Comparison of ENCODE assay signal across 8 cellular contexts in the genomic region with DNA sequence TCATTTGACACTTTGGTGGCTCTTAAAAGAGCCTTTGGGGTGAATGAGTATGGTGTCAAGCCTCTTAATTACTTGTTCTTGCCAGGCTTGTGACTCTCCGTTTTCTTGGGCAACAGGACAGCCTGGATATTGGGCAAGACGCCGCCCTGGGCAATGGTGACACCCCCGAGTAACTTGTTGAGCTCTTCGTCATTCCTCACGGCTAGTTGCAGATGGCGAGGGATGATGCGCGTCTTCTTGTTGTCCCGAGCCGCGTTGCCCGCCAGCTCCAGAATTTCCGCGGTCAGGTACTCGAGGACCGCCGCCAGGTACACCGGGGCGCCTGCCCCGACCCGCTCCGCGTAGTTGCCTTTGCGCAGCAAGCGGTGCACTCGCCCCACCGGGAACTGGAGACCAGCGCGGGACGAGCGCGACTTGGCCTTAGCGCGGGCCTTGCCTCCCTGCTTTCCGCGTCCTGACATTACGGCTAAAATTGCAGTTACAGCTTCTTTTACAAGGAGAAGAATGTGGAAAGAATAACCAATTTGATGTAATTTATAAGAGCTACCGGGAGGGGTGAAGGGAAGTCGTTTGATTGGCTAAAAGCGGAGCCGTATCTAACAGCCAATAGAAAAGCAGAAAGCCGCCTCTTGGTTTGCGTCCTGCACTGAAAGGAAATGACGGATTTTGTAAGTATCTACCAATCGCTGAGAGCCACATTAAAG. TPM values are rescaled to one million over a fixed set of nuclear protein-coding genes. Genes with fewer than 3 reads are reported as not detected.
DNase-seq lines count a peak whose midpoint lies in the region; ATAC-seq, FAIRE-seq and TF ChIP-seq lines count a peak whose summit lies in the region.

No MANE protein-coding gene starts in this region.

- H3K36me3 ChIP-seq in DOHH2 (ENCODE audit: control insufficient read depth, low read length) (peaks cover 4% of the 10 kb centered on the region), Karpas-422 (ENCODE audit: insufficient read depth, low read length) (no peaks in the 10 kb centered on the region; the same call in 1 of the 2 replicates)
- H3K36me3 ChIP-seq in naive thymus-derived CD4-positive, alpha-beta T cell (ENCODE audit: control insufficient read depth in 2 of 3, insufficient read depth in 3 of 3, low read length in 3 of 3) = no peaks in the 10 kb centered on the region

- no peak overlapping the region for H3K27ac Mint-ChIP-seq in naive thymus-derived CD4-positive, alpha-beta T cell

- H3K4me3 Mint-ChIP-seq in naive thymus-derived CD4-positive, alpha-beta T cell = no peak overlapping the region

- DNase-seq in Karpas-422 (peak; percentile 55), RCC 7860 (ENCODE audit: low spot score) (peak; percentile 99), activated T-helper 1 cell treated with Interleukin-2 at 50 U/mL for 16 hours (ENCODE audit: low read depth) (peak; percentile 45), fibroblast of peridontal ligament (ENCODE audit: extremely low read depth) (peak; percentile 100)
- DNase-seq in naive thymus-derived CD4-positive, alpha-beta T cell = peak; percentile 60 to 97 (median 92)
- peak; percentile 67 to 95 (median 88) for DNase-seq in stimulated activated naive CD4-positive, alpha-beta T cell (lab: John Stamatoyannopoulos, UW)

- H3K36me3 Mint-ChIP-seq in naive thymus-derived CD4-positive, alpha-beta T cell = peaks cover 0 to 1% (median 0%) of the 10 kb centered on the region in 5 donors

- H3K4me1 ChIP-seq in DOHH2 (ENCODE audit: control insufficient read depth, low read length) = peaks cover 57% of the 10 kb centered on the region
- peaks cover 36% of the 10 kb centered on the region for H3K4me1 ChIP-seq in Karpas-422 (ENCODE audit: low read length)
- peaks cover 17 to 20% of the 10 kb centered on the region in 2 donors for H3K4me1 ChIP-seq in naive thymus-derived CD4-positive, alpha-beta T cell (ENCODE audit: control insufficient read depth in 2 of 2, insufficient read depth in 2 of 2, low read length in 2 of 2)

- H3K9me3 Mint-ChIP-seq in naive thymus-derived CD4-positive, alpha-beta T cell = no peaks in the 10 kb centered on the region

- H4K20me1 ChIP-seq in DOHH2 (ENCODE audit: control insufficient read depth, insufficient read depth, low read depth, low read length) (no peaks in the 10 kb centered on the region), Karpas-422 (ENCODE audit: insufficient read depth, low read depth, low read length) (no peaks in the 10 kb centered on the region)

- peak overlapping the region; percentile 75 for H3K4me3 ChIP-seq in DOHH2 (ENCODE audit: low read length)
- H3K4me3 ChIP-seq in Karpas-422 (ENCODE audit: low read length) = peak overlapping the region; percentile 24; the same call in 1 of the 2 replicates
- H3K4me3 ChIP-seq in naive thymus-derived CD4-positive, alpha-beta T cell (ENCODE audit: low read length) = peak overlapping the region; percentile 97

- ATAC-seq in GM21825 (IDR thresholded peaks at IDR 0.05; ENCODE audit: unreplicated experiment) = peak; percentile 47
- peak; percentile 76 for ATAC-seq in naive thymus-derived CD4-positive, alpha-beta T cell

- H3K4me2 ChIP-seq in DOHH2 (ENCODE audit: low read length) = peak overlapping the region; percentile 86
- peak overlapping the region; percentile 29 for H3K4me2 ChIP-seq in Karpas-422 (ENCODE audit: low read depth, low read length, poor library complexity, severe bottlenecking)

- H3K27ac ChIP-seq in DOHH2 (ENCODE audit: low read depth, low read length) (peak overlapping the region; percentile 98), Karpas-422 (ENCODE audit: low read length) (no peak overlapping the region)
- peak overlapping the region; percentile 93 for H3K27ac ChIP-seq in naive thymus-derived CD4-positive, alpha-beta T cell (ENCODE audit: low read depth, low read length)

- intact Hi-C loops in naive thymus-derived CD4-positive, alpha-beta T cell (cut with micrococcal nuclease) = loop anchor here (1.0 to 2.0 kb wide), 9 partner anchors 12 to 349 kb away; a partner anchor contains a TSS

- H3K9ac ChIP-seq in Karpas-422 (ENCODE audit: low read length) = no peak overlapping the region

- H3K27me3 Mint-ChIP-seq in naive thymus-derived CD4-positive, alpha-beta T cell = no peaks in the 10 kb centered on the region

- H3K9me3 ChIP-seq in DOHH2 (ENCODE audit: control insufficient read depth, insufficient read depth, low read length) (no peaks in the 10 kb centered on the region), Karpas-422 (ENCODE audit: low read length) (no peaks in the 10 kb centered on the region)
- no peaks in the 10 kb centered on the region for H3K9me3 ChIP-seq in naive thymus-derived CD4-positive, alpha-beta T cell (ENCODE audit: control insufficient read depth in 2 of 3, low read length in 3 of 3)

- H3K79me2 ChIP-seq in DOHH2 (ENCODE audit: control insufficient read depth, low read length) (no peaks in the 10 kb centered on the region), Karpas-422 (ENCODE audit: low read length) (no peaks in the 10 kb centered on the region)

- H3K27me3 ChIP-seq in DOHH2 (ENCODE audit: control insufficient read depth, low read length) (no peaks in the 10 kb centered on the region), Karpas-422 (ENCODE audit: low read length) (no peaks in the 10 kb centered on the region)
- H3K27me3 ChIP-seq in naive thymus-derived CD4-positive, alpha-beta T cell (ENCODE audit: control insufficient read depth in 2 of 2, insufficient read depth in 2 of 2, low read length in 2 of 2) = no peaks in the 10 kb centered on the region

- peak overlapping the region; percentile 63; the same call in 1 of the 2 replicates for H2AFZ ChIP-seq in Karpas-422 (ENCODE audit: low read length)

- no peak for TF ChIP-seq CTCF in DOHH2 (IDR thresholded peaks at IDR 0.05; ENCODE audit: low read depth, low read length, poor library complexity, severe bottlenecking)

- peaks cover 42% of the 10 kb centered on the region for H3F3A ChIP-seq in DOHH2 (ENCODE audit: control insufficient read depth, insufficient read depth)

- POLR2A ChIA-PET in naive thymus-derived CD4-positive, alpha-beta T cell (lab: Charles Lee) = interaction anchor here (0.6 to 9.2 kb wide), 56 partner anchors 8 to 1652 kb away, joined by 3 to 547 read pairs (median 6); a partner anchor contains a TSS

- CTCF ChIA-PET in naive thymus-derived CD4-positive, alpha-beta T cell (lab: Charles Lee) = interaction anchor here (0.8 to 2.9 kb wide), 4 partner anchors 9 to 60 kb away, joined by 3 to 13 read pairs (median 4); no protein-coding TSS in a partner anchor

- peak; percentile 86 for FAIRE-seq in RCC 7860 (lab: Jason Lieb, UNC)

- peaks cover 0 to 7% (median 2%) of the 10 kb centered on the region in 7 donors for H3K4me1 Mint-ChIP-seq in naive thymus-derived CD4-positive, alpha-beta T cell

- H3K9me2 ChIP-seq in DOHH2 (replicated peaks; ENCODE audit: control insufficient read depth, low read length) = no peaks in the 10 kb centered on the region
- no peaks in the 10 kb centered on the region for H3K9me2 ChIP-seq in Karpas-422 (replicated peaks; ENCODE audit: insufficient read depth, low read length)

RNA-seq across cellular contexts. Expression of a gene that starts 11.8 kb away (rescaled TPM):
- total RNA-seq in Karpas-422 (2014; rRNA removed; shearing (Covaris generic); ENCODE audit: low replicate concordance) = 0.47 and 1.2 TPM in 2 replicates
- 10 to 100 TPM in 3 of 5 experiments, 1 to 10 TPM in 2; 7.8 to 28.9 (median 18.2) TPM for total RNA-seq in naive thymus-derived CD4-positive, alpha-beta T cell
- polyA plus RNA-seq in naive thymus-derived CD4-positive, alpha-beta T cell = 10 to 100 TPM; 38.2 to 50.9 TPM

RNA-seq across cellular contexts. Expression of a gene that starts 30.0 kb away (rescaled TPM):
- not detected in 2 replicates for total RNA-seq in Karpas-422 (2014; rRNA removed; shearing (Covaris generic); ENCODE audit: low replicate concordance)
- 10 to 100 TPM in 1 of 5 experiments, 1 to 10 TPM in 4; 2.6 to 18.8 (median 3.1) TPM for total RNA-seq in naive thymus-derived CD4-positive, alpha-beta T cell
- 1 to 10 TPM; 1.3 to 2.1 TPM for polyA plus RNA-seq in naive thymus-derived CD4-positive, alpha-beta T cell

RNA-seq across cellular contexts. Expression of a gene that starts 40.0 kb away (rescaled TPM):
- total RNA-seq in Karpas-422 (2014; rRNA removed; shearing (Covaris generic); ENCODE audit: low replicate concordance) = 10.9 and 18.8 TPM in 2 replicates
- total RNA-seq in naive thymus-derived CD4-positive, alpha-beta T cell = 100 to 1,000 TPM in 1 of 5 experiments, 10 to 100 TPM in 4; 39.0 to 103 (median 43.4) TPM
- 100 to 1,000 TPM in 1 of 2 donors, 10 to 100 TPM in 1; 80.8 to 114 TPM for polyA plus RNA-seq in naive thymus-derived CD4-positive, alpha-beta T cell

RNA-seq across cellular contexts. Expression of a gene that starts 49.1 kb away (rescaled TPM):
- not detected in 2 replicates for total RNA-seq in Karpas-422 (2014; rRNA removed; shearing (Covaris generic); ENCODE audit: low replicate concordance)
- 10 to 100 TPM in 1 of 5 experiments, 1 to 10 TPM in 4; 1.2 to 14.2 (median 3.6) TPM for total RNA-seq in naive thymus-derived CD4-positive, alpha-beta T cell
- polyA plus RNA-seq in naive thymus-derived CD4-positive, alpha-beta T cell = not detected

Comparison
In these comparisons a context has a peak if more than half of its experiments do, and no peak if none do; other contexts are left out.
1. H3K4me3 ChIP-seq: peak in every context shown above with its lines; median percentile 97 in naive thymus-derived CD4-positive, alpha-beta T cell; 75 in DOHH2; 24 in Karpas-422.
2. DNase-seq: peak in every context shown above with its lines; median percentile 100 in fibroblast of peridontal ligament; 99 in RCC 7860; 92 in naive thymus-derived CD4-positive, alpha-beta T cell; 88 in stimulated activated naive CD4-positive, alpha-beta T cell; 55 in Karpas-422; 45 in activated T-helper 1 cell treated with Interleukin-2 at 50 U/mL for 16 hours.